20 cellular contexts compared by ENCODE assay signal in genomic region chr5:156500755-156501154, GRCh38.
"Had no signal": no experiment of that assay in that cellular context is flagged by ENCODE, and none has a peak within 500 bp of the region (broad histone marks: within the 10 kb centered on the region; RNA-seq: fewer than 3 reads in every experiment).

No MANE protein-coding gene starts in this region.

- ATAC-seq: gastrocnemius medialis; lower lobe of right lung; natural killer cell; stimulated activated effector memory CD8-positive, alpha-beta T cell treated with anti-CD3 and anti-CD28 coated beads, Interleukin-12 subunit alpha, Interleukin-12 subunit beta, amount 100 ng/mL, for 72 hours; stimulated activated naive CD8-positive, alpha-beta T cell treated with anti-CD3 and anti-CD28 coated beads, Interleukin-15, Interleukin-2, amounts not matched to agents 100 U/mL and 50 U/mL, for 24 hours; upper lobe of right lung had no signal

- DNase-seq: effector memory CD4-positive, alpha-beta T cell; gastrocnemius medialis; heart right ventricle; hypothalamus; kidney glomerular epithelial cell; lower lobe of right lung; natural killer cell; occipital lobe; posterior cingulate gyrus; stimulated activated CD4-positive, alpha-beta T cell treated with anti-CD3 and anti-CD28 coated beads, Interleukin-4, amount 100 ng/mL, for 1 hour; stimulated activated CD8-positive, alpha-beta memory T cell treated with anti-CD3 and anti-CD28 coated beads, Interleukin-4, amount 100 ng/mL, for 48 hours; stimulated activated naive CD8-positive, alpha-beta T cell treated with anti-CD3 and anti-CD28 coated beads, Interleukin-15, Interleukin-2, amounts not matched to agents 100 U/mL and 50 U/mL, for 24 hours; testis; upper lobe of right lung had no signal

- H3K27ac Mint-ChIP-seq: memory B cell; mesothelial cell of epicardium; natural killer cell; stimulated activated effector memory CD8-positive, alpha-beta T cell treated with anti-CD3 and anti-CD28 coated beads, Interleukin-12 subunit alpha, Interleukin-12 subunit beta, amount 100 ng/mL, for 72 hours had no signal

- H3K27ac ChIP-seq: esophagus muscularis mucosa, lower lobe of right lung, testis, tibial nerve, upper lobe of right lung, vagina had no signal

- H3K4me1 Mint-ChIP-seq: memory B cell; natural killer cell; stimulated activated effector memory CD8-positive, alpha-beta T cell treated with anti-CD3 and anti-CD28 coated beads, Interleukin-12 subunit alpha, Interleukin-12 subunit beta, amount 100 ng/mL, for 72 hours had no signal

- H3K27me3 ChIP-seq: esophagus muscularis mucosa, gastrocnemius medialis, heart right ventricle, testis, tibial nerve, upper lobe of right lung, vagina had no signal

- H3K4me3 Mint-ChIP-seq: memory B cell; mesothelial cell of epicardium; natural killer cell; stimulated activated effector memory CD8-positive, alpha-beta T cell treated with anti-CD3 and anti-CD28 coated beads, Interleukin-12 subunit alpha, Interleukin-12 subunit beta, amount 100 ng/mL, for 72 hours had no signal

- H3K36me3 ChIP-seq: esophagus muscularis mucosa, gastrocnemius medialis, heart right ventricle, lower lobe of right lung, tibial nerve, upper lobe of right lung, vagina had no signal

- H3K9me3 ChIP-seq: esophagus muscularis mucosa, gastrocnemius medialis, heart right ventricle, lower lobe of right lung, testis, tibial nerve, upper lobe of right lung, vagina had no signal

- H3K4me3 ChIP-seq: esophagus muscularis mucosa, gastrocnemius medialis, heart right ventricle, lower lobe of right lung, testis, tibial nerve, upper lobe of right lung, vagina had no signal

- H3K4me1 ChIP-seq: lower lobe of right lung, testis, upper lobe of right lung, vagina had no signal

- H3K36me3 Mint-ChIP-seq: memory B cell; mesothelial cell of epicardium; natural killer cell; stimulated activated effector memory CD8-positive, alpha-beta T cell treated with anti-CD3 and anti-CD28 coated beads, Interleukin-12 subunit alpha, Interleukin-12 subunit beta, amount 100 ng/mL, for 72 hours had no signal

- H3K9me3 Mint-ChIP-seq: mesothelial cell of epicardium; natural killer cell; stimulated activated effector memory CD8-positive, alpha-beta T cell treated with anti-CD3 and anti-CD28 coated beads, Interleukin-12 subunit alpha, Interleukin-12 subunit beta, amount 100 ng/mL, for 72 hours had no signal
